In genomic region chr5:179271301-179271650, GRCh38 we compare ENCODE assay signal across 16 cellular contexts.
DNase-seq lines count a peak whose midpoint lies in the region; ATAC-seq and TF ChIP-seq lines count a peak whose summit lies in the region.
"Had no signal": no experiment of that assay in that cellular context is flagged by ENCODE, and none has a peak within 500 bp of the region (broad histone marks: within the 10 kb centered on the region; RNA-seq: fewer than 3 reads in every experiment).

No MANE protein-coding gene starts in this region.

- CTCF ChIA-PET in AG04450 (lab: Charles Lee) (no interaction called here), GM10248 (lab: Yijun Ruan, JAX) (no interaction called here)

- H3K9ac ChIP-seq in skeletal muscle tissue (ENCODE audit: low read depth in 1 of 3, low read length in 3 of 3), result peak overlapping the region in 1 of 3 donors; percentile 8

- H3K9me3 ChIP-seq in AG04450 (ENCODE audit: control insufficient read depth, insufficient read depth, low read length), result peaks cover 14% of the 10 kb centered on the region; the same call in 1 of the 2 replicates
- H3K9me3 ChIP-seq in RWPE2 (ENCODE audit: severe bottlenecking), result peaks cover 11% of the 10 kb centered on the region
- H3K9me3 ChIP-seq in skeletal muscle tissue (ENCODE audit: control insufficient read depth in 3 of 3, low read length in 3 of 3), result no peaks in the 10 kb centered on the region
- H3K9me3 ChIP-seq: gastrocnemius medialis had no signal

- DNase-seq in AG04450 (ENCODE audit: low read depth, low spot score) (no peak), RWPE2 (ENCODE audit: low spot score) (peak; percentile 45), left lobe of liver (ENCODE audit: low spot score) (peak; percentile 39), GM10248 (ENCODE audit: extremely low spot score) (no peak), NCI-H446 treated with DMSO at 0.1 percent for 48 hours (lab: John Stamatoyannopoulos, UW) (no peak), brain microvascular endothelial cell (no peak)
- no peak for DNase-seq in NK-92 treated with Interleukin-12 subunit alpha and Interleukin-12 subunit beta, amount 100 ng/mL, for 24 hours (lab: John Stamatoyannopoulos, UW)
- DNase-seq: activated CD4-positive, alpha-beta T cell treated with anti-CD3 and anti-CD28 coated beads for 36 hours; AML-193; MV-4-11; NCI-H82; nephron progenitor cell; stimulated activated naive CD8-positive, alpha-beta T cell treated with anti-CD3 and anti-CD28 coated beads, Interleukin-15, amount 100 ng/mL, for 72 hours had no signal

- in situ Hi-C loops in brain microvascular endothelial cell (cut with HindIII; ENCODE audit: low pct_ligation_motif_present, low sequenced_read_pairs), result no loop called here

- POLR2A ChIA-PET in AG04450 (lab: Yijun Ruan, JAX), result interaction anchor here (1.2 kb wide), 1 partner anchor 352 kb away, joined by 4 read pairs; the partner anchor contains the start of gene HNRNPH1
- POLR2A ChIA-PET in GM10248 (lab: Yijun Ruan, JAX), result no interaction called here

- ATAC-seq in RWPE2 (ENCODE audit: low read depth) (no peak), left lobe of liver (no peak)
- ATAC-seq: activated CD4-positive, alpha-beta T cell treated with anti-CD3 and anti-CD28 coated beads for 36 hours; gastrocnemius medialis; GM23338; stimulated activated naive CD8-positive, alpha-beta T cell treated with anti-CD3 and anti-CD28 coated beads, Interleukin-15, amount 100 ng/mL, for 72 hours had no signal

- H3K4me1 ChIP-seq in RWPE2 (ENCODE audit: insufficient read depth, poor library complexity, severe bottlenecking) (no peaks in the 10 kb centered on the region), skeletal muscle tissue (ENCODE audit: control insufficient read depth in 3 of 3, insufficient read depth in 3 of 3, low read length in 3 of 3) (peaks cover 61 to 79% (median 71%) of the 10 kb centered on the region in 3 donors)

- H3K36me3 ChIP-seq in RWPE2 (ENCODE audit: low read depth) (no peaks in the 10 kb centered on the region), skeletal muscle tissue (ENCODE audit: control insufficient read depth in 3 of 3, insufficient read depth in 3 of 3, low read length in 3 of 3) (no peaks in the 10 kb centered on the region), brain microvascular endothelial cell (replicated peaks) (peaks cover 7% of the 10 kb centered on the region)
- H3K36me3 ChIP-seq: gastrocnemius medialis had no signal

- H3K4me3 ChIP-seq in AG04450 (ENCODE audit: low read depth, low read length), result no peak overlapping the region
- no peak overlapping the region for H3K4me3 ChIP-seq in RWPE2 (ENCODE audit: severe bottlenecking)
- no peak overlapping the region for H3K4me3 ChIP-seq in skeletal muscle tissue (ENCODE audit: low read length in 3 of 3)
- H3K4me3 ChIP-seq in brain microvascular endothelial cell (ENCODE audit: low read depth, low read length), result no peak overlapping the region
- H3K4me3 ChIP-seq: gastrocnemius medialis, GM23338 had no signal

- H3K27me3 ChIP-seq in AG04450 (ENCODE audit: control insufficient read depth, insufficient read depth, low read length) (no peaks in the 10 kb centered on the region), RWPE2 (ENCODE audit: insufficient read depth, poor library complexity, severe bottlenecking) (no peaks in the 10 kb centered on the region), skeletal muscle tissue (ENCODE audit: control insufficient read depth in 3 of 3, insufficient read depth in 3 of 3, low read length in 3 of 3) (peaks cover 0 to 2% (median 0%) of the 10 kb centered on the region in 3 donors), brain microvascular endothelial cell (replicated peaks) (no peaks in the 10 kb centered on the region)
- H3K27me3 ChIP-seq: gastrocnemius medialis had no signal

- H3K27ac ChIP-seq in AG04450 (ENCODE audit: low read depth, low read length) (peak overlapping the region; percentile 39), RWPE2 (ENCODE audit: poor library complexity, severe bottlenecking) (no peak overlapping the region), skeletal muscle tissue (ENCODE audit: low read depth, low read length) (peak overlapping the region; percentile 48), brain microvascular endothelial cell (no peak overlapping the region)
- H3K27ac ChIP-seq: gastrocnemius medialis had no signal

- no peak for TF ChIP-seq CTCF in AG04450 (IDR thresholded peaks at IDR 0.05; ENCODE audit: low read depth, low read length)
- no peak for TF ChIP-seq CTCF in RWPE2 (IDR thresholded peaks at IDR 0.05; ENCODE audit: poor library complexity, severe bottlenecking)
- TF ChIP-seq CTCF in GM10248 (IDR thresholded peaks at IDR 0.05; ENCODE audit: control extremely low read depth, extremely low read depth, low read depth, missing control alignments), result no peak
- no peak for TF ChIP-seq CTCF in brain microvascular endothelial cell (IDR thresholded peaks at IDR 0.05; ENCODE audit: low read depth, low read length, missing control alignments)

Comparison
In these comparisons a context has a peak if more than half of its experiments do, and no peak if none do; other contexts are left out.
1. DNase-seq: peak in RWPE2 (single experiment) and left lobe of liver (single experiment); none in AG04450 (single experiment), NK-92 treated with Interleukin-12 subunit alpha and Interleukin-12 subunit beta, amount 100 ng/mL, for 24 hours (single experiment), GM10248 (single experiment), NCI-H446 treated with DMSO at 0.1 percent for 48 hours (single experiment) and brain microvascular endothelial cell (single experiment).
2. H3K27ac ChIP-seq: peak in AG04450 (single experiment) and skeletal muscle tissue (single experiment); none in RWPE2 (single experiment) and brain microvascular endothelial cell (single experiment).